ENCODE assay signal across 24 cellular contexts in the genomic region with DNA sequence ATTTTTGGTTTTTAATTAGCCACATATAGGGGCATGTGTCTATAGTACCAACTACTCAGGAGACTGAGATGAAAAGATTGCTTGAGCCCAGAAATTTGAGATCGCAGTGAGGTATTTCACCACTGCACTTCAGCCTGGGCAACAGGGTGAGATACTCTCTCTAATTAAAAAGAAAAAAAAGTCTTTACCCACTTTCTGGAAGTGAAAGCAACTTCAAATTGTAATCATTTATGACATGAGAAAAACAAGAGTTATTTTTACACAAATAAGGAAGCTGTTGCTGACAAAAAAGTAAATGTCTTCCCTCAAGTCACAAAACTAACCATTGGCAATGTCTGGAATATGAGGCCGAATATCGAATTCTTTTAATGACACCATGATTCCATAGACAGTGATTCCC.
"Had no signal": no experiment of that assay in that cellular context is flagged by ENCODE, and none has a peak within 500 bp of the region (broad histone marks: within the 10 kb centered on the region; RNA-seq: fewer than 3 reads in every experiment).

No MANE protein-coding gene starts in this region.

- H3K27me3 Mint-ChIP-seq: progenitor cell of endocrine pancreas; stimulated activated naive B cell treated with anti-CD40 and anti-IgM and Interleukin-4, amounts not matched to agents 10 μg/mL and 1 μg/mL and 100 μg/mL, for 72 hours had no signal

- H3K4me3 ChIP-seq: left ventricle myocardium inferior, sigmoid colon, smooth muscle cell, testis had no signal

- H3K36me3 Mint-ChIP-seq: activated CD4-positive, alpha-beta memory T cell treated with anti-CD3 and anti-CD28 coated beads for 36 hours; activated naive CD8-positive, alpha-beta T cell treated with anti-CD3 and anti-CD28 coated beads for 36 hours; mesothelial cell of epicardium; natural killer cell had no signal

- H3K36me3 ChIP-seq: left ventricle myocardium inferior, sigmoid colon had no signal

- H3K9me3 Mint-ChIP-seq: activated CD4-positive, alpha-beta memory T cell treated with anti-CD3 and anti-CD28 coated beads for 36 hours; activated naive CD8-positive, alpha-beta T cell treated with anti-CD3 and anti-CD28 coated beads for 36 hours; natural killer cell had no signal

- H3K9me3 ChIP-seq: left ventricle myocardium inferior, sigmoid colon, testis had no signal

- H3K27ac Mint-ChIP-seq: activated CD4-positive, alpha-beta memory T cell treated with anti-CD3 and anti-CD28 coated beads for 36 hours; activated naive CD8-positive, alpha-beta T cell treated with anti-CD3 and anti-CD28 coated beads for 36 hours; mesothelial cell of epicardium; natural killer cell had no signal

- H3K27me3 ChIP-seq: foreskin keratinocyte, sigmoid colon, testis had no signal

- H3K4me1 Mint-ChIP-seq: mesothelial cell of epicardium, natural killer cell had no signal

- H3K4me2 ChIP-seq: smooth muscle cell had no signal

- DNase-seq: activated CD4-positive, alpha-beta memory T cell treated with anti-CD3 and anti-CD28 coated beads for 36 hours; activated CD4-positive, alpha-beta T cell treated with anti-CD3 and anti-CD28 coated beads for 48 hours; activated CD4-positive, CD25-positive, alpha-beta regulatory T cell; activated naive CD4-positive, alpha-beta T cell treated with Interleukin-2 at 50 U/mL for 16 hours; activated naive CD8-positive, alpha-beta T cell treated with anti-CD3 and anti-CD28 coated beads for 36 hours; activated T-cell treated with anti-CD3 and anti-CD28 coated beads, Interleukin-2, amount 50 U/mL, for 48 hours; central memory CD4-positive, alpha-beta T cell; dermis blood vessel endothelial cell; effector CD8-positive, alpha-beta T cell; foreskin keratinocyte; hippocampal formation; kidney glomerular epithelial cell; left ventricle myocardium inferior; natural killer cell; retina; sigmoid colon; stimulated activated CD4-positive, alpha-beta T cell treated with anti-CD3 and anti-CD28 coated beads, Interleukin-15, amount 100 ng/mL, for 24 hours; stimulated activated naive B cell treated with anti-CD40 and anti-IgM and Interleukin-4, amounts not matched to agents 10 μg/mL and 1 μg/mL and 100 μg/mL, for 72 hours; T-helper 9 cell; testis; trophoblast cell had no signal

- H3K27ac ChIP-seq: foreskin keratinocyte, left ventricle myocardium inferior, sigmoid colon, testis had no signal

- ATAC-seq: foreskin keratinocyte, natural killer cell had no signal

- H3K4me1 ChIP-seq: foreskin keratinocyte, left ventricle myocardium inferior, sigmoid colon, testis had no signal

- H3K4me3 Mint-ChIP-seq: activated CD4-positive, alpha-beta memory T cell treated with anti-CD3 and anti-CD28 coated beads for 36 hours; activated naive CD8-positive, alpha-beta T cell treated with anti-CD3 and anti-CD28 coated beads for 36 hours; mesothelial cell of epicardium; natural killer cell had no signal
